In genomic region chr19:35026418-35026817, GRCh38 we compare ENCODE assay signal across 21 cellular contexts. TPM values are rescaled to one million over a fixed set of nuclear protein-coding genes. Genes with fewer than 3 reads are reported as not detected.
DNase-seq lines count a peak whose midpoint lies in the region; ATAC-seq, FAIRE-seq and TF ChIP-seq lines count a peak whose summit lies in the region.
"Had no signal": no experiment of that assay in that cellular context is flagged by ENCODE, and none has a peak within 500 bp of the region (broad histone marks: within the 10 kb centered on the region; RNA-seq: fewer than 3 reads in every experiment).

No MANE protein-coding gene starts in this region.

- CTCF ChIA-PET in A549 (lab: Yijun Ruan, JAX): interaction anchor here (0.6 to 48.0 kb wide), 7 partner anchors 21 to 149 kb away, joined by 3 to 1860 read pairs (median 7); partner anchors contain the start of genes GRAMD1A, LGI4 and ZNF792

- no peak for TF ChIP-seq CTCF in A549 (IDR thresholded peaks at IDR 0.05)
- TF ChIP-seq CTCF in GM23338 (conservative IDR thresholded peaks at IDR 0.05; ENCODE audit: low read depth in 2 of 2): no peak
- TF ChIP-seq CTCF in WERI-Rb-1 (IDR thresholded peaks at IDR 0.05; ENCODE audit: low read depth, low read length): no peak

- peaks cover 11% of the 10 kb centered on the region; the same call in 1 of the 2 replicates for H4K20me1 ChIP-seq in GM23338 (replicated peaks; ENCODE audit: insufficient read depth)

- no peak overlapping the region for H3K4me2 ChIP-seq in A549
- H3K4me2 ChIP-seq in GM23338: no peak overlapping the region
- H3K4me2 ChIP-seq: BLaER1 had no signal

- peaks cover 14% of the 10 kb centered on the region for H3K27me3 ChIP-seq in GM23338 (ENCODE audit: insufficient read depth)
- H3K27me3 ChIP-seq in WERI-Rb-1 (ENCODE audit: insufficient read depth, low read depth, severe bottlenecking): no peaks in the 10 kb centered on the region

- TF ChIP-seq RAD21 in A549 (conservative IDR thresholded peaks at IDR 0.05 in 1 of 2, IDR thresholded peaks at IDR 0.05 in 1 of 2): no peak

- H3K4me1 ChIP-seq in A549: peaks cover 12% of the 10 kb centered on the region
- peaks cover 8% of the 10 kb centered on the region for H3K4me1 ChIP-seq in GM23338 (ENCODE audit: insufficient read depth)

- no peak overlapping the region for H3K4me3 ChIP-seq in A549
- H3K4me3 ChIP-seq in GM23338: no peak overlapping the region
- H3K4me3 ChIP-seq in WERI-Rb-1 (ENCODE audit: low read depth, low read length): no peak overlapping the region
- H3K4me3 ChIP-seq: BLaER1 had no signal

- H3F3A ChIP-seq in GM23338 (replicated peaks; ENCODE audit: low read depth): peaks cover 53% of the 10 kb centered on the region

- peaks cover 26% of the 10 kb centered on the region for H3K27me3 Mint-ChIP-seq in GM23338 (ENCODE audit: insufficient read depth, low read depth, poor library complexity)

- no peaks in the 10 kb centered on the region for H3K9me2 ChIP-seq in GM23338 (ENCODE audit: insufficient read depth)

- H3K36me3 ChIP-seq in GM23338 (ENCODE audit: insufficient read depth) (peaks cover 42% of the 10 kb centered on the region), WERI-Rb-1 (peaks cover 60% of the 10 kb centered on the region)

- H3K27ac ChIP-seq in A549: peak overlapping the region in 1 of 2 experiments; percentile 1; a peak in 1 of 6 replicates
- H3K27ac ChIP-seq in GM23338 (ENCODE audit: low read depth): peak overlapping the region; percentile 59; the same call in 1 of the 2 replicates
- H3K27ac ChIP-seq in WERI-Rb-1: peak overlapping the region; percentile 68
- H3K27ac ChIP-seq: BLaER1, C4-2B had no signal

- peaks cover 4% of the 10 kb centered on the region; the same call in 2 of the 3 replicates for H3K4me1 Mint-ChIP-seq in GM23338

- H3K27ac Mint-ChIP-seq in GM23338: no peak overlapping the region
- H3K27ac Mint-ChIP-seq: B cell; CD8-positive, alpha-beta T cell had no signal

- no peak for DNase-seq in A549 (ENCODE audit: low read depth in 1 of 2, low spot score in 1 of 2)
- DNase-seq in GM23338 (ENCODE audit: low spot score): no peak
- DNase-seq in WERI-Rb-1: no peak
- no peak for DNase-seq in OCI-M2 (lab: John Stamatoyannopoulos, UW; ENCODE audit: unreplicated experiment)
- DNase-seq in NCI-H748 treated with DMSO at 0.1 percent for 48 hours (lab: John Stamatoyannopoulos, UW): no peak
- DNase-seq in NCI-H524 treated with DMSO at 0.1 percent for 48 hours (lab: John Stamatoyannopoulos, UW): no peak
- DNase-seq: CD4-positive, CD25-positive, alpha-beta regulatory T cell; CD8-positive, alpha-beta T cell; DMS153; DND-41; H7; HCEC 1CT had no signal

- H3K9me3 ChIP-seq in A549 (no peaks in the 10 kb centered on the region), WERI-Rb-1 (ENCODE audit: severe bottlenecking) (no peaks in the 10 kb centered on the region)
- H3K9me3 ChIP-seq: BLaER1, Caco-2 had no signal

- H3K4me3 Mint-ChIP-seq in GM23338: no peak overlapping the region
- H3K4me3 Mint-ChIP-seq: B cell; CD8-positive, alpha-beta T cell had no signal

- peaks cover 64% of the 10 kb centered on the region for H3K36me3 Mint-ChIP-seq in GM23338 (ENCODE audit: low read depth)

- no peak for TF ChIP-seq EP300 in A549 (IDR thresholded peaks at IDR 0.05)

- peaks cover 3% of the 10 kb centered on the region; the same call in 1 of the 3 replicates for H3K9me3 Mint-ChIP-seq in GM23338
- H3K9me3 Mint-ChIP-seq: CD8-positive, alpha-beta T cell had no signal

- H2AFZ ChIP-seq in GM23338: no peak overlapping the region

- 84% methylated on average over 6 of the region's 6 CpGs for WGBS in A549 (ENCODE audit: missing lambda C conversion rate)

- TF ChIP-seq POLR2A in A549 (IDR thresholded peaks at IDR 0.05; ENCODE audit: low read length): no peak

- H3K79me2 ChIP-seq in GM23338 (replicated peaks; ENCODE audit: insufficient read depth): no peaks in the 10 kb centered on the region

- ATAC-seq in A549: no peak
- no peak for ATAC-seq in GM23338
- ATAC-seq: CD8-positive, alpha-beta T cell had no signal

- FAIRE-seq in A549 (lab: Jason Lieb, UNC): peak; percentile 88
- FAIRE-seq: G401.6, GM12892, H1 had no signal

- POLR2A ChIA-PET in A549 (lab: Yijun Ruan, JAX): interaction anchor here (0.6 to 5.3 kb wide), 4 partner anchors 12 to 298 kb away, joined by 4 to 45 read pairs (median 6); partner anchors contain the start of gene GRAMD1A

TF ChIP-seq in A549, 52 proteins besides CTCF, POLR2A, EP300 and RAD21:
- TF ChIP-seq ATOH8 (CRISPR knock-in tag; IDR thresholded peaks at IDR 0.05; ENCODE audit: low read depth) (no peak), JUN (IDR thresholded peaks at IDR 0.05) (peak in 1 of 2 experiments; percentile 41; a peak in 2 of 5 replicates)
TF ChIP-seq in A549: peak in this region for 1.

TF ChIP-seq in GM23338, 12 proteins besides CTCF, POLR2A, EP300 and RAD21 (continues in another document):
- TF ChIP-seq JUNB (IDR thresholded peaks at IDR 0.05; ENCODE audit: unreplicated experiment) (no peak), EZH2 (IDR thresholded peaks at IDR 0.05; ENCODE audit: low read depth, unreplicated experiment) (no peak), STAT1 (IDR thresholded peaks at IDR 0.05; ENCODE audit: unreplicated experiment) (no peak), NANOG (IDR thresholded peaks at IDR 0.05; ENCODE audit: borderline replicate concordance) (no peak), REST (IDR thresholded peaks at IDR 0.05; ENCODE audit: unreplicated experiment) (no peak)

RNA-seq across cellular contexts. Expression of gene SCN1B, which starts 3.9 kb away (rescaled TPM):
- polyA plus RNA-seq in A549 (2011; rRNA removed): 11.0 and 12.8 TPM in 2 replicates
- polyA plus RNA-seq in A549 (2012; cell fraction: cytosol; rRNA removed): 14.1 and 15.1 TPM in 2 replicates
- polyA plus RNA-seq in A549 (2012; cell fraction: nucleus; rRNA removed): 21.3 and 22.5 TPM in 2 replicates
- 10.3 to 11.4 TPM (median 11.3 TPM) in 3 replicates for polyA plus RNA-seq in A549 (2017; fragmentation: RNase III; extraction: RNeasy Plus Mini Kit Qiagen cat#74134 plus additional on column Dnase treatment)
- polyA minus RNA-seq in A549 (2011; rRNA and poly(A)+ RNA removed): 7.9 and 12.7 TPM in 2 replicates
- total RNA-seq in GM23338 (2014; rRNA removed; shearing (Covaris generic)): 3.4 and 4.8 TPM in 2 replicates
- polyA plus RNA-seq in GM23338 (2016; fragmentation: Nextera tagmentation; extraction: Ambion mirVana): 1.7 and 1.8 TPM in 2 replicates

RNA-seq across cellular contexts. Expression of gene HPN, which starts 15.1 kb away (rescaled TPM):
- polyA plus RNA-seq in A549 (2011; rRNA removed): 0.08 and 0.09 TPM in 2 replicates
- polyA plus RNA-seq in A549 (2012; cell fraction: cytosol; rRNA removed): 0.04 TPM in 2 replicates
- 0.47 and 0.66 TPM in 2 replicates for polyA plus RNA-seq in A549 (2012; cell fraction: nucleus; rRNA removed)
- polyA plus RNA-seq in A549 (2017; fragmentation: RNase III; extraction: RNeasy Plus Mini Kit Qiagen cat#74134 plus additional on column Dnase treatment): 0.04 to 0.12 TPM (median 0.06 TPM) in 3 replicates
- polyA minus RNA-seq in A549 (2011; rRNA and poly(A)+ RNA removed): not detected in 2 replicates
- 16.2 and 17.4 TPM in 2 replicates for total RNA-seq in GM23338 (2014; rRNA removed; shearing (Covaris generic))
- polyA plus RNA-seq in GM23338 (2016; fragmentation: Nextera tagmentation; extraction: Ambion mirVana): 14.0 and 14.6 TPM in 2 replicates
- total RNA-seq: A172; B cell; CD4-positive, CD25-positive, alpha-beta regulatory T cell; CD8-positive, alpha-beta T cell had no signal
- polyA plus RNA-seq: AG04450 had no signal

RNA-seq across cellular contexts. Expression of gene GRAMD1A, which starts 26.3 kb away (rescaled TPM):
- polyA plus RNA-seq in A549 (2011; rRNA removed) (184 and 221 TPM in 2 replicates), A549 (2017; fragmentation: RNase III; extraction: RNeasy Plus Mini Kit Qiagen cat#74134 plus additional on column Dnase treatment) (104 to 131 TPM (median 128 TPM) in 3 replicates), GM23338 (2016; fragmentation: Nextera tagmentation; extraction: Ambion mirVana) (122 and 125 TPM in 2 replicates)
- polyA plus RNA-seq in A549 (2012; cell fraction: cytosol; rRNA removed): 170 and 209 TPM in 2 replicates
- polyA plus RNA-seq in A549 (2012; cell fraction: nucleus; rRNA removed): 411 and 413 TPM in 2 replicates
- polyA minus RNA-seq in A549 (2011; rRNA and poly(A)+ RNA removed): 237 and 239 TPM in 2 replicates
- 141 and 174 TPM in 2 replicates for total RNA-seq in GM23338 (2014; rRNA removed; shearing (Covaris generic))
